ENCODE assay signal across 15 cellular contexts in the genomic region with DNA sequence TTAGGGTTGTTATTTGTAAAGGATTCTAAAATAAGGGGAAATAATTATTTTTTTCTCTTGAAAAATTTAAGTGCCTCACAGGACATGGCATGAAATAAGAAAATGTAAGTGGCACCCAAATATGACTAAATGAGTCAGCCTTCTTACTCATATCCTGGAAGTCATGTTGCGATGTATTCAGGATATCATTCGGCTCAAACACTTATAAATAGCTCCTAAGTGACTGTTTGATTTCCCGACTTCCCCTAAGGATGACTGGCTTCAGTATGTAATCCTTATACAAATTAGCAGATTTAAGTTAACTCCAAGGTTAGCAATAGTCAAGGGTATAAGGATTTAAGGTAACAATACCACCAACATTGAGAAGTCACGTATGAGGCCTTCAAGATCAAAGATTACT. TPM values are rescaled to one million over a fixed set of nuclear protein-coding genes. Genes with fewer than 3 reads are reported as not detected.
DNase-seq lines count a peak whose midpoint lies in the region; ATAC-seq and TF ChIP-seq lines count a peak whose summit lies in the region.
"Had no signal": no experiment of that assay in that cellular context is flagged by ENCODE, and none has a peak within 500 bp of the region (broad histone marks: within the 10 kb centered on the region; RNA-seq: fewer than 3 reads in every experiment).

No MANE protein-coding gene starts in this region.

- H3K9ac ChIP-seq in PC-3 (ENCODE audit: low read length) = no peak overlapping the region

- intact Hi-C loops in PC-3 (cut with micrococcal nuclease) = loop anchor here (2.0 to 5.0 kb wide), 4 partner anchors 74 to 259 kb away; no protein-coding TSS in a partner anchor

- H3K36me3 Mint-ChIP-seq in activated T-cell treated with anti-CD3 and anti-CD28 coated beads, Interleukin-2, amount 50 U/mL, for 4 hours (ENCODE audit: insufficient read depth) = no peaks in the 10 kb centered on the region
- H3K36me3 Mint-ChIP-seq in progenitor cell of endocrine pancreas (ENCODE audit: insufficient read depth) = no peaks in the 10 kb centered on the region
- H3K36me3 Mint-ChIP-seq: activated naive CD8-positive, alpha-beta T cell treated with anti-CD3 and anti-CD28 coated beads, Interleukin-2, amount 10 ng/mL, durations not matched to agents 7 days and 5 days had no signal

- peak; percentile 98 for ATAC-seq in PC-3
- no peak for ATAC-seq in activated T-cell treated with anti-CD3 and anti-CD28 coated beads, Interleukin-2, amount 50 U/mL, for 4 hours

- H3K36me3 ChIP-seq in PC-3 (ENCODE audit: low read depth, low read length) = no peaks in the 10 kb centered on the region
- H3K36me3 ChIP-seq in H7 (replicated peaks; ENCODE audit: control insufficient read depth, insufficient read depth, low read length) = no peaks in the 10 kb centered on the region
- H3K36me3 ChIP-seq: neutrophil had no signal

- peak; percentile 94 for DNase-seq in ELR (ENCODE audit: low read depth)
- DNase-seq in PC-3 = peak; percentile 91
- DNase-seq in epithelial cell of esophagus (ENCODE audit: low read depth) = peak; percentile 91
- DNase-seq in retinal pigment epithelial cell (ENCODE audit: low read depth) = peak; percentile 71
- DNase-seq in activated T-cell treated with anti-CD3 and anti-CD28 coated beads, Interleukin-2, amount 50 U/mL, for 4 hours = no peak
- DNase-seq in SK-N-DZ (ENCODE audit: low spot score) = no peak
- DNase-seq in progenitor cell of endocrine pancreas (ENCODE audit: low spot score, unreplicated experiment) = no peak
- no peak for DNase-seq in H7
- DNase-seq: activated CD4-positive, alpha-beta memory T cell treated with anti-CD3 and anti-CD28 coated beads, Interleukin-2, amount 10 ng/mL, durations not matched to agents 7 days and 5 days; activated naive CD8-positive, alpha-beta T cell treated with anti-CD3 and anti-CD28 coated beads, Interleukin-2, amount 10 ng/mL, durations not matched to agents 7 days and 5 days; DND-41; KG1; NCI-H510A treated with DMSO at 0.1 percent for 48 hours; stimulated activated CD4-positive, alpha-beta T cell treated with anti-CD3 and anti-CD28 coated beads, Interleukin-4, amount 100 ng/mL, for 4 hours had no signal

- peak overlapping the region; percentile 63 for H3K27ac ChIP-seq in PC-3 (ENCODE audit: low read length)
- H3K27ac ChIP-seq: neutrophil had no signal

- H3K4me3 ChIP-seq in PC-3 (ENCODE audit: low read length) (no peak overlapping the region), epithelial cell of esophagus (ENCODE audit: low read length) (no peak overlapping the region), retinal pigment epithelial cell (ENCODE audit: low read length) (no peak overlapping the region), H7 (ENCODE audit: insufficient read depth, low read depth, low read length) (no peak overlapping the region)

- H3K79me2 ChIP-seq in PC-3 (ENCODE audit: low read length) = no peaks in the 10 kb centered on the region

- peak overlapping the region; percentile 39 for H3K4me2 ChIP-seq in PC-3 (ENCODE audit: low read length)

- H3K27me3 ChIP-seq in PC-3 (ENCODE audit: low read length) = no peaks in the 10 kb centered on the region
- no peaks in the 10 kb centered on the region for H3K27me3 ChIP-seq in H7 (ENCODE audit: control insufficient read depth, insufficient read depth, low read length)
- H3K27me3 ChIP-seq: neutrophil had no signal

- no peaks in the 10 kb centered on the region for H4K20me1 ChIP-seq in PC-3 (ENCODE audit: low read length)

- H3K4me3 Mint-ChIP-seq in activated T-cell treated with anti-CD3 and anti-CD28 coated beads, Interleukin-2, amount 50 U/mL, for 4 hours = no peak overlapping the region
- no peak overlapping the region for H3K4me3 Mint-ChIP-seq in progenitor cell of endocrine pancreas (ENCODE audit: low read depth)
- H3K4me3 Mint-ChIP-seq: activated CD4-positive, alpha-beta memory T cell treated with anti-CD3 and anti-CD28 coated beads, Interleukin-2, amount 10 ng/mL, durations not matched to agents 7 days and 5 days; activated naive CD8-positive, alpha-beta T cell treated with anti-CD3 and anti-CD28 coated beads, Interleukin-2, amount 10 ng/mL, durations not matched to agents 7 days and 5 days had no signal

- H3K27ac Mint-ChIP-seq in progenitor cell of endocrine pancreas = no peak overlapping the region
- H3K27ac Mint-ChIP-seq: activated CD4-positive, alpha-beta memory T cell treated with anti-CD3 and anti-CD28 coated beads, Interleukin-2, amount 10 ng/mL, durations not matched to agents 7 days and 5 days; activated naive CD8-positive, alpha-beta T cell treated with anti-CD3 and anti-CD28 coated beads, Interleukin-2, amount 10 ng/mL, durations not matched to agents 7 days and 5 days had no signal

- no peaks in the 10 kb centered on the region for H3K27me3 Mint-ChIP-seq in activated T-cell treated with anti-CD3 and anti-CD28 coated beads, Interleukin-2, amount 50 U/mL, for 4 hours (ENCODE audit: low read depth)
- no peaks in the 10 kb centered on the region for H3K27me3 Mint-ChIP-seq in progenitor cell of endocrine pancreas
- H3K27me3 Mint-ChIP-seq: activated CD4-positive, alpha-beta memory T cell treated with anti-CD3 and anti-CD28 coated beads, Interleukin-2, amount 10 ng/mL, durations not matched to agents 7 days and 5 days; activated naive CD8-positive, alpha-beta T cell treated with anti-CD3 and anti-CD28 coated beads, Interleukin-2, amount 10 ng/mL, durations not matched to agents 7 days and 5 days had no signal

- peaks cover 9% of the 10 kb centered on the region for H3K9me3 Mint-ChIP-seq in activated T-cell treated with anti-CD3 and anti-CD28 coated beads, Interleukin-2, amount 50 U/mL, for 4 hours
- H3K9me3 Mint-ChIP-seq in progenitor cell of endocrine pancreas (ENCODE audit: low read depth) = no peaks in the 10 kb centered on the region
- H3K9me3 Mint-ChIP-seq: activated CD4-positive, alpha-beta memory T cell treated with anti-CD3 and anti-CD28 coated beads, Interleukin-2, amount 10 ng/mL, durations not matched to agents 7 days and 5 days had no signal

- no peak overlapping the region for H2AFZ ChIP-seq in PC-3 (ENCODE audit: low read length)

- CTCF ChIA-PET in PC-3 (lab: Charles Lee) = interaction anchor here (0.6 kb wide), 1 partner anchor 330 kb away, joined by 3 read pairs; no protein-coding TSS in a partner anchor

- no peaks in the 10 kb centered on the region for H3K4me1 Mint-ChIP-seq in activated T-cell treated with anti-CD3 and anti-CD28 coated beads, Interleukin-2, amount 50 U/mL, for 4 hours (ENCODE audit: low read depth)
- H3K4me1 Mint-ChIP-seq in progenitor cell of endocrine pancreas (ENCODE audit: low read depth) = no peaks in the 10 kb centered on the region
- H3K4me1 Mint-ChIP-seq: activated CD4-positive, alpha-beta memory T cell treated with anti-CD3 and anti-CD28 coated beads, Interleukin-2, amount 10 ng/mL, durations not matched to agents 7 days and 5 days; activated naive CD8-positive, alpha-beta T cell treated with anti-CD3 and anti-CD28 coated beads, Interleukin-2, amount 10 ng/mL, durations not matched to agents 7 days and 5 days had no signal

- POLR2A ChIA-PET in PC-3 (lab: Charles Lee; ENCODE audit: unreplicated experiment) = interaction anchor here (0.6 to 0.7 kb wide), 3 partner anchors 17 to 728 kb away, joined by 3 to 4 read pairs (median 3); a partner anchor contains a TSS

- TF ChIP-seq CTCF in PC-3 (conservative IDR thresholded peaks at IDR 0.05; ENCODE audit: low read depth, low read length) = no peak
- TF ChIP-seq CTCF in epithelial cell of esophagus (IDR thresholded peaks at IDR 0.05; ENCODE audit: insufficient read depth, low read depth, low read length, missing control alignments) = no peak
- TF ChIP-seq CTCF in retinal pigment epithelial cell (conservative IDR thresholded peaks at IDR 0.05; ENCODE audit: low read depth, low read length) = no peak
- no peak for TF ChIP-seq CTCF in progenitor cell of endocrine pancreas (IDR thresholded peaks at IDR 0.05; ENCODE audit: unreplicated experiment)

- no peaks in the 10 kb centered on the region for H3K9me3 ChIP-seq in PC-3 (ENCODE audit: low read length)
- H3K9me3 ChIP-seq: neutrophil had no signal

- no peaks in the 10 kb centered on the region for H3F3A ChIP-seq in PC-3 (ENCODE audit: low read length, unreplicated experiment)

- no peaks in the 10 kb centered on the region for H3K9me2 ChIP-seq in PC-3 (replicated peaks; ENCODE audit: low read length)

- BruUV-seq in PC-3 (replicated peaks; lab: Mats Ljungman, UMichigan) = no TSS peak

- H3K4me1 ChIP-seq in PC-3 (ENCODE audit: insufficient read depth, low read length) = peaks cover 21% of the 10 kb centered on the region

RNA-seq across cellular contexts. Expression of a gene that starts 57.3 kb away (rescaled TPM):
- 0.35 and 1.8 TPM in 2 replicates for total RNA-seq in PC-3 (2014; rRNA removed)
- total RNA-seq in activated T-cell treated with anti-CD3 and anti-CD28 coated beads, Interleukin-2, amount 50 U/mL, for 4 hours = not detected
- polyA plus RNA-seq in SK-N-DZ (2014; cell fraction: cytosol; rRNA removed) = not detected in 2 replicates
- polyA plus RNA-seq in SK-N-DZ (2014; cell fraction: nucleus; rRNA removed) = not detected in 2 replicates
- 0.11 and 0.14 TPM in 2 replicates for total RNA-seq in progenitor cell of endocrine pancreas
- total RNA-seq in H7 (2014; rRNA removed; shearing (Covaris generic)) = not detected in 2 replicates
- total RNA-seq: activated CD4-positive, alpha-beta memory T cell treated with anti-CD3 and anti-CD28 coated beads, Interleukin-2, amount 10 ng/mL, durations not matched to agents 7 days and 5 days; activated naive CD8-positive, alpha-beta T cell treated with anti-CD3 and anti-CD28 coated beads, Interleukin-2, amount 10 ng/mL, durations not matched to agents 7 days and 5 days had no signal

Comparison
In these comparisons a context has a peak if more than half of its experiments do, and no peak if none do; other contexts are left out.
1. DNase-seq: peak in ELR (single experiment), PC-3 (single experiment), epithelial cell of esophagus (single experiment) and retinal pigment epithelial cell (single experiment); none in activated T-cell treated with anti-CD3 and anti-CD28 coated beads, Interleukin-2, amount 50 U/mL, for 4 hours (single experiment), SK-N-DZ (single experiment), progenitor cell of endocrine pancreas (single experiment) and H7 (single experiment).